ENCODE assay signal across 31 cellular contexts in the genomic region with DNA sequence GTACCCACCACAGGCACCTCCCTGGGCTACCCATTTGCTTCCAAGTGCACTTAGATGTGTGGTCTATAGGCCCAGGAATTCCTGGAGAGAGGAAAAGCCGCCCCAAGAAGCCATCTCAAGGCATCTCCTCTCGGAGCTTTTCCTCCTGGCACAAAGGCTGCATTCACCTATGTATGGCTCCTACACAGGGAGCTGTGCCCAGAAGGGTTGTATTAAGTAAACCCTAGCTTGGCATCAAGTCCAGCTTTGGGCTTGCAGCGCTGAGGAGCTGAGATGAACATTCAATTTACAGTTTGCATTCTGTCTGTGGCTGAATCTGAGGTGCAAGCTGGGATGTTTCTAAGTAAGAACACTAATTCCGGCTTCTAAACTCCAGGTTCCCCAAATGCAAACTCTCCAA.
"Had no signal": no experiment of that assay in that cellular context is flagged by ENCODE, and none has a peak within 500 bp of the region (broad histone marks: within the 10 kb centered on the region; RNA-seq: fewer than 3 reads in every experiment).

No MANE protein-coding gene starts in this region.

- H3K27ac ChIP-seq: adrenal gland, body of pancreas, foreskin keratinocyte, gastrocnemius medialis, heart left ventricle had no signal

- H3K27me3 Mint-ChIP-seq: activated CD4-positive, alpha-beta memory T cell treated with anti-CD3 and anti-CD28 coated beads for 36 hours; activated CD4-positive, alpha-beta T cell treated with anti-CD3 and anti-CD28 coated beads for 36 hours; activated CD4-positive, alpha-beta T cell treated with anti-CD3 and anti-CD28 coated beads, Interleukin-2, amount 10 ng/mL, durations not matched to agents 24 days and 14 days; activated CD8-positive, alpha-beta memory T cell treated with anti-CD3 and anti-CD28 coated beads, Interleukin-2, amount 10 ng/mL, durations not matched to agents 7 days and 5 days; activated naive CD4-positive, alpha-beta T cell treated with anti-CD3 and anti-CD28 coated beads, Interleukin-2, amount 50 U/mL, for 24 hours; activated naive CD8-positive, alpha-beta T cell treated with anti-CD3 and anti-CD28 coated beads for 36 hours; activated naive CD8-positive, alpha-beta T cell treated with anti-CD3 and anti-CD28 coated beads, Interleukin-2, amount 50 U/mL, for 24 hours had no signal

- H3K9me3 Mint-ChIP-seq: activated naive CD4-positive, alpha-beta T cell treated with anti-CD3 and anti-CD28 coated beads, Interleukin-2, amount 50 U/mL, for 24 hours; activated naive CD8-positive, alpha-beta T cell treated with anti-CD3 and anti-CD28 coated beads, Interleukin-2, amount 50 U/mL, for 24 hours; activated T-helper 2 cell treated with anti-CD3 and anti-CD28 coated beads, Interferon-gamma antibody, Interleukin-2, Interleukin-4, amounts not matched to agents 10 μg/mL and 5 μg/mL and 100 μg/mL, durations not matched to agents 14 hours and 24 hours and 36 hours had no signal

- H3K4me3 ChIP-seq: adrenal gland, body of pancreas, gastrocnemius medialis, heart left ventricle had no signal

- H3K27ac Mint-ChIP-seq: activated CD4-positive, alpha-beta memory T cell treated with anti-CD3 and anti-CD28 coated beads for 36 hours; activated CD4-positive, alpha-beta T cell treated with anti-CD3 and anti-CD28 coated beads for 36 hours; activated CD4-positive, alpha-beta T cell treated with anti-CD3 and anti-CD28 coated beads, Interleukin-2, amount 10 ng/mL, durations not matched to agents 24 days and 14 days; activated CD8-positive, alpha-beta T cell treated with anti-CD3 and anti-CD28 coated beads, Interleukin-2, amount 10 ng/mL, durations not matched to agents 7 days and 5 days; activated naive CD4-positive, alpha-beta T cell treated with anti-CD3 and anti-CD28 coated beads for 36 hours; activated naive CD4-positive, alpha-beta T cell treated with anti-CD3 and anti-CD28 coated beads, Interleukin-2, amount 50 U/mL, for 24 hours; activated naive CD8-positive, alpha-beta T cell treated with anti-CD3 and anti-CD28 coated beads for 36 hours; activated naive CD8-positive, alpha-beta T cell treated with anti-CD3 and anti-CD28 coated beads, Interleukin-2, amount 50 U/mL, for 24 hours; activated T-helper 1 cell treated with anti-CD3 and anti-CD28 coated beads, Interleukin-12 subunit alpha, Interleukin-12 subunit beta, Interleukin-2, Interleukin-4 antibody, amounts not matched to agents 30 ng/mL and 10 ng/mL and 1 ng/mL, durations not matched to agents 14 hours and 24 hours and 36 hours; activated T-helper 2 cell treated with anti-CD3 and anti-CD28 coated beads, Interferon-gamma antibody, Interleukin-2, Interleukin-4, amounts not matched to agents 10 μg/mL and 5 μg/mL and 100 μg/mL, durations not matched to agents 14 hours and 24 hours and 36 hours had no signal

- H3K4me3 Mint-ChIP-seq: activated CD4-positive, alpha-beta memory T cell treated with anti-CD3 and anti-CD28 coated beads for 36 hours; activated CD4-positive, alpha-beta T cell treated with anti-CD3 and anti-CD28 coated beads for 36 hours; activated CD4-positive, alpha-beta T cell treated with anti-CD3 and anti-CD28 coated beads, Interleukin-2, amount 10 ng/mL, durations not matched to agents 24 days and 14 days; activated CD8-positive, alpha-beta memory T cell treated with anti-CD3 and anti-CD28 coated beads, Interleukin-2, amount 10 ng/mL, durations not matched to agents 7 days and 5 days; activated CD8-positive, alpha-beta T cell treated with anti-CD3 and anti-CD28 coated beads, Interleukin-2, amount 10 ng/mL, durations not matched to agents 7 days and 5 days; activated naive CD4-positive, alpha-beta T cell treated with anti-CD3 and anti-CD28 coated beads for 36 hours; activated naive CD4-positive, alpha-beta T cell treated with anti-CD3 and anti-CD28 coated beads, Interleukin-2, amount 50 U/mL, for 24 hours; activated naive CD8-positive, alpha-beta T cell treated with anti-CD3 and anti-CD28 coated beads for 36 hours; activated naive CD8-positive, alpha-beta T cell treated with anti-CD3 and anti-CD28 coated beads, Interleukin-2, amount 50 U/mL, for 24 hours; activated T-helper 1 cell treated with anti-CD3 and anti-CD28 coated beads, Interleukin-12 subunit alpha, Interleukin-12 subunit beta, Interleukin-2, Interleukin-4 antibody, amounts not matched to agents 30 ng/mL and 10 ng/mL and 1 ng/mL, durations not matched to agents 14 hours and 24 hours and 36 hours; T-helper 1 cell treated with Interleukin-12 subunit alpha and Interleukin-12 subunit beta and Interleukin-4 antibody, amounts not matched to agents 30 μg/mL and 1 μg/mL, for 36 hours had no signal

- H3K9me3 ChIP-seq: adrenal gland had no signal

- H3K27me3 ChIP-seq: adrenal gland, body of pancreas, foreskin keratinocyte, gastrocnemius medialis, heart left ventricle had no signal

- DNase-seq: activated CD4-positive, alpha-beta memory T cell treated with anti-CD3 and anti-CD28 coated beads for 36 hours; activated CD4-positive, alpha-beta T cell treated with anti-CD3 and anti-CD28 coated beads for 36 hours; activated CD4-positive, CD25-positive, alpha-beta regulatory T cell; activated CD4-positive, CD25-positive, alpha-beta regulatory T cell treated with anti-CD3 and anti-CD28 coated beads, Interleukin-2, amount 50 U/mL, for 72 hours; activated CD8-positive, alpha-beta memory T cell treated with anti-CD3 and anti-CD28 coated beads, Interleukin-2, amount 10 ng/mL, durations not matched to agents 7 days and 5 days; activated CD8-positive, alpha-beta memory T cell treated with anti-CD3 and anti-CD28 coated beads, Interleukin-2, amount 50 U/mL, for 4 hours; activated CD8-positive, alpha-beta T cell treated with anti-CD3 and anti-CD28 coated beads, Interleukin-2, amount 10 ng/mL, durations not matched to agents 7 days and 5 days; activated effector memory CD4-positive, alpha-beta T cell treated with anti-CD3 and anti-CD28 coated beads, Interleukin-2, amount 50 U/mL, for 16 hours; activated naive CD4-positive, alpha-beta T cell treated with anti-CD3 and anti-CD28 coated beads for 36 hours; activated naive CD8-positive, alpha-beta T cell treated with anti-CD3 and anti-CD28 coated beads for 36 hours; activated naive CD8-positive, alpha-beta T cell treated with anti-CD3 and anti-CD28 coated beads, Interleukin-2, amount 50 U/mL, for 24 hours; activated T-cell treated with anti-CD3 and anti-CD28 coated beads, Interleukin-2, amount 50 U/mL, for 1 hour; activated T-cell treated with anti-CD3 and anti-CD28 coated beads, Interleukin-2, amount 50 U/mL, for 48 hours; adrenal gland; amygdala; aorta; body of pancreas; caudate nucleus; cortex of kidney; dermis blood vessel endothelial cell; effector CD8-positive, alpha-beta T cell; foreskin keratinocyte; gastrocnemius medialis; glutamatergic neuron; heart left ventricle; T-helper 9 cell had no signal

- H3K4me1 ChIP-seq: adrenal gland, gastrocnemius medialis had no signal

- H3K36me3 ChIP-seq: adrenal gland, gastrocnemius medialis, heart left ventricle had no signal
